Comparison of ENCODE assay signal across 22 cellular contexts in genomic region chr3:126349611-126350501, GRCh38. TPM values are rescaled to one million over a fixed set of nuclear protein-coding genes. Genes with fewer than 3 reads are reported as not detected.
DNase-seq lines count a peak whose midpoint lies in the region; ATAC-seq, FAIRE-seq and TF ChIP-seq lines count a peak whose summit lies in the region.
"Had no signal": no experiment of that assay in that cellular context is flagged by ENCODE, and none has a peak within 500 bp of the region (broad histone marks: within the 10 kb centered on the region; RNA-seq: fewer than 3 reads in every experiment).

No MANE protein-coding gene starts in this region.

- H3K27ac Mint-ChIP-seq in activated naive CD8-positive, alpha-beta T cell treated with anti-CD3 and anti-CD28 coated beads, Interleukin-2, amount 10 ng/mL, durations not matched to agents 7 days and 5 days: no peak overlapping the region
- H3K27ac Mint-ChIP-seq in activated naive CD8-positive, alpha-beta T cell treated with anti-CD3 and anti-CD28 coated beads, Interleukin-2, amount 50 U/mL, for 24 hours: no peak overlapping the region
- H3K27ac Mint-ChIP-seq: activated CD8-positive, alpha-beta T cell treated with anti-CD3 and anti-CD28 coated beads, Interleukin-2, amount 10 ng/mL, durations not matched to agents 7 days and 5 days; activated T-helper 1 cell treated with anti-CD3 and anti-CD28 coated beads, Interleukin-12 subunit alpha, Interleukin-12 subunit beta, Interleukin-2, Interleukin-4 antibody, amounts not matched to agents 30 ng/mL and 10 ng/mL and 1 ng/mL, durations not matched to agents 14 hours and 24 hours and 36 hours had no signal

- H3K36me3 Mint-ChIP-seq in activated naive CD8-positive, alpha-beta T cell treated with anti-CD3 and anti-CD28 coated beads, Interleukin-2, amount 10 ng/mL, durations not matched to agents 7 days and 5 days: no peaks in the 10 kb centered on the region
- H3K36me3 Mint-ChIP-seq in activated naive CD8-positive, alpha-beta T cell treated with anti-CD3 and anti-CD28 coated beads, Interleukin-2, amount 50 U/mL, for 24 hours (ENCODE audit: low read depth): no peaks in the 10 kb centered on the region

- H4K8ac ChIP-seq in mesendoderm (ENCODE audit: low read depth, low read length): no peak overlapping the region

- H3K27me3 Mint-ChIP-seq in activated naive CD8-positive, alpha-beta T cell treated with anti-CD3 and anti-CD28 coated beads, Interleukin-2, amount 10 ng/mL, durations not matched to agents 7 days and 5 days: peaks cover 2% of the 10 kb centered on the region
- H3K27me3 Mint-ChIP-seq in activated naive CD8-positive, alpha-beta T cell treated with anti-CD3 and anti-CD28 coated beads, Interleukin-2, amount 50 U/mL, for 24 hours: no peaks in the 10 kb centered on the region

- H4K5ac ChIP-seq in mesendoderm (ENCODE audit: low read length): no peak overlapping the region

- FAIRE-seq in pancreas (lab: Jason Lieb, UNC): no peak
- FAIRE-seq: G401.6, keratinocyte had no signal

- H3K9me3 Mint-ChIP-seq in activated naive CD8-positive, alpha-beta T cell treated with anti-CD3 and anti-CD28 coated beads, Interleukin-2, amount 10 ng/mL, durations not matched to agents 7 days and 5 days: no peaks in the 10 kb centered on the region
- no peaks in the 10 kb centered on the region for H3K9me3 Mint-ChIP-seq in activated naive CD8-positive, alpha-beta T cell treated with anti-CD3 and anti-CD28 coated beads, Interleukin-2, amount 50 U/mL, for 24 hours
- H3K9me3 Mint-ChIP-seq: activated T-helper 1 cell treated with anti-CD3 and anti-CD28 coated beads, Interleukin-12 subunit alpha, Interleukin-12 subunit beta, Interleukin-2, Interleukin-4 antibody, amounts not matched to agents 30 ng/mL and 10 ng/mL and 1 ng/mL, durations not matched to agents 14 hours and 24 hours and 36 hours had no signal

- no peak overlapping the region for H3K23ac ChIP-seq in mesendoderm (ENCODE audit: low read length)

- H3K4me1 ChIP-seq in pancreas: peaks cover 10 to 13% (median 12%) of the 10 kb centered on the region in 3 donors
- H3K4me1 ChIP-seq in upper lobe of left lung: peaks cover 15 to 61% (median 49%) of the 10 kb centered on the region in 4 donors
- H3K4me1 ChIP-seq in mesendoderm (ENCODE audit: control insufficient read depth, low read depth, low read length): no peaks in the 10 kb centered on the region

- H3K79me2 ChIP-seq in mesendoderm (ENCODE audit: control insufficient read depth, insufficient read depth, low read length): no peaks in the 10 kb centered on the region

- no peaks in the 10 kb centered on the region for H3K4me1 Mint-ChIP-seq in activated naive CD8-positive, alpha-beta T cell treated with anti-CD3 and anti-CD28 coated beads, Interleukin-2, amount 10 ng/mL, durations not matched to agents 7 days and 5 days
- no peaks in the 10 kb centered on the region for H3K4me1 Mint-ChIP-seq in activated naive CD8-positive, alpha-beta T cell treated with anti-CD3 and anti-CD28 coated beads, Interleukin-2, amount 50 U/mL, for 24 hours

- no peak overlapping the region for H3K9ac ChIP-seq in mesendoderm (ENCODE audit: low read length)

- H2BK5ac ChIP-seq in mesendoderm (ENCODE audit: low read length): no peak overlapping the region

- no peak overlapping the region for H2BK120ac ChIP-seq in mesendoderm (ENCODE audit: low read depth, low read length)

- no peak overlapping the region for H3K4ac ChIP-seq in mesendoderm (ENCODE audit: low read depth, low read length)

- no peak overlapping the region for H2BK15ac ChIP-seq in mesendoderm (replicated peaks; ENCODE audit: low read depth)

- intact Hi-C loops in pancreas (cut with DNase I): loop anchor here in 1 of 3 donors (5.0 kb wide), 1 partner anchor 83 kb away; no protein-coding TSS in a partner anchor

- no peak for TF ChIP-seq CTCF in coronary artery (IDR thresholded peaks at IDR 0.05)
- TF ChIP-seq CTCF in pancreas (IDR thresholded peaks at IDR 0.05): no peak
- TF ChIP-seq CTCF in upper lobe of left lung (IDR thresholded peaks at IDR 0.05): no peak
- no peak for TF ChIP-seq CTCF in RWPE1 (conservative IDR thresholded peaks at IDR 0.05; ENCODE audit: low read depth)

- no peak overlapping the region for H3K4me2 ChIP-seq in mesendoderm (ENCODE audit: low read length)

- H3K9me3 ChIP-seq in pancreas: no peaks in the 10 kb centered on the region
- H3K9me3 ChIP-seq in upper lobe of left lung: no peaks in the 10 kb centered on the region
- H3K9me3 ChIP-seq: neutrophil had no signal

- CTCF ChIA-PET in RWPE1 (lab: Yijun Ruan, JAX): no interaction called here

- H2AK5ac ChIP-seq in mesendoderm (ENCODE audit: low read length): no peak overlapping the region

- H3K18ac ChIP-seq in mesendoderm (ENCODE audit: low read length): no peak overlapping the region

- TF ChIP-seq EP300 in upper lobe of left lung (IDR thresholded peaks at IDR 0.05): no peak

- POLR2A ChIA-PET in activated naive CD8-positive, alpha-beta T cell treated with anti-CD3 and anti-CD28 coated beads, Interleukin-2, amount 10 ng/mL, durations not matched to agents 7 days and 5 days (lab: Charles Lee): no interaction called here
- POLR2A ChIA-PET in RWPE1 (lab: Yijun Ruan, JAX; ENCODE audit: low non-redundant PET): no interaction called here

- no peak overlapping the region for H3K4me3 Mint-ChIP-seq in activated naive CD8-positive, alpha-beta T cell treated with anti-CD3 and anti-CD28 coated beads, Interleukin-2, amount 10 ng/mL, durations not matched to agents 7 days and 5 days
- no peak overlapping the region for H3K4me3 Mint-ChIP-seq in activated naive CD8-positive, alpha-beta T cell treated with anti-CD3 and anti-CD28 coated beads, Interleukin-2, amount 50 U/mL, for 24 hours
- H3K4me3 Mint-ChIP-seq: activated CD8-positive, alpha-beta T cell treated with anti-CD3 and anti-CD28 coated beads, Interleukin-2, amount 10 ng/mL, durations not matched to agents 7 days and 5 days; activated T-helper 1 cell treated with anti-CD3 and anti-CD28 coated beads, Interleukin-12 subunit alpha, Interleukin-12 subunit beta, Interleukin-2, Interleukin-4 antibody, amounts not matched to agents 30 ng/mL and 10 ng/mL and 1 ng/mL, durations not matched to agents 14 hours and 24 hours and 36 hours had no signal

- peak overlapping the region; percentile 44 for H3K4me3 ChIP-seq in coronary artery
- H3K4me3 ChIP-seq in pancreas: no peak overlapping the region
- H3K4me3 ChIP-seq in upper lobe of left lung: no peak overlapping the region
- H3K4me3 ChIP-seq in mesendoderm (ENCODE audit: low read length): no peak overlapping the region

- H3K27me3 ChIP-seq in pancreas (no peaks in the 10 kb centered on the region), upper lobe of left lung (no peaks in the 10 kb centered on the region), mesendoderm (ENCODE audit: insufficient read depth, low read length, poor library complexity) (no peaks in the 10 kb centered on the region)

- H3K27ac ChIP-seq in coronary artery: peak overlapping the region in 1 of 2 donors; percentile 49
- H3K27ac ChIP-seq in pancreas: no peak overlapping the region
- peak overlapping the region in 2 of 4 donors; percentile 4 to 14 for H3K27ac ChIP-seq in upper lobe of left lung
- H3K27ac ChIP-seq in RWPE1: no peak overlapping the region
- H3K27ac ChIP-seq in mesendoderm (ENCODE audit: low read depth, low read length): no peak overlapping the region
- H3K27ac ChIP-seq: C4-2B, neutrophil had no signal

- DNase-seq in activated naive CD8-positive, alpha-beta T cell treated with anti-CD3 and anti-CD28 coated beads, Interleukin-2, amount 10 ng/mL, durations not matched to agents 7 days and 5 days: peak; percentile 15
- no peak for DNase-seq in activated naive CD8-positive, alpha-beta T cell treated with anti-CD3 and anti-CD28 coated beads, Interleukin-2, amount 50 U/mL, for 24 hours
- DNase-seq in coronary artery (ENCODE audit: low spot score): peak; percentile 66
- DNase-seq in pancreas: peak in 5 of 6 donors; percentile 1 to 69 (median 12)
- DNase-seq in upper lobe of left lung: peak; percentile 21 to 46
- DNase-seq in RWPE1 (ENCODE audit: low spot score): no peak
- no peak for DNase-seq in T-helper 9 cell
- no peak for DNase-seq in mesendoderm
- DNase-seq: ACHN; activated CD8-positive, alpha-beta T cell treated with anti-CD3 and anti-CD28 coated beads, Interleukin-2, amount 10 ng/mL, durations not matched to agents 7 days and 5 days; amniotic stem cell; central memory CD4-positive, alpha-beta T cell; hypothalamus; NCI-H1048; NCI-H2081; stimulated activated CD4-positive, alpha-beta T cell treated with anti-CD3 and anti-CD28 coated beads, Interleukin-4, amount 100 ng/mL, for 1 hour had no signal

- WGBS in pancreas, 2 donors: 64 to 67% methylated on average over 15 of the region's 15 CpGs
- 73 to 76% methylated on average over 13 to 15 of the region's 15 CpGs for WGBS in upper lobe of left lung, 2 donors
- WGBS in mesendoderm (ENCODE audit: extremely low coverage, insufficient coverage, low lambda C conversion rate): no CpG with 5 or more reads among the region's 15 CpGs

- H3K36me3 ChIP-seq in pancreas: peaks cover 0 to 52% (median 16%) of the 10 kb centered on the region in 3 donors
- peaks cover 8 to 43% (median 18%) of the 10 kb centered on the region in 4 donors for H3K36me3 ChIP-seq in upper lobe of left lung
- H3K36me3 ChIP-seq in mesendoderm (ENCODE audit: control insufficient read depth, insufficient read depth, low read length): no peaks in the 10 kb centered on the region
- H3K36me3 ChIP-seq: neutrophil had no signal

- no peak for ATAC-seq in activated naive CD8-positive, alpha-beta T cell treated with anti-CD3 and anti-CD28 coated beads, Interleukin-2, amount 10 ng/mL, durations not matched to agents 7 days and 5 days (ENCODE audit: low read depth)
- no peak for ATAC-seq in activated naive CD8-positive, alpha-beta T cell treated with anti-CD3 and anti-CD28 coated beads, Interleukin-2, amount 50 U/mL, for 24 hours
- ATAC-seq in pancreas (no peak), upper lobe of left lung (ENCODE audit: low FRiP score in 2 of 2) (no peak)
- ATAC-seq: activated CD8-positive, alpha-beta T cell treated with anti-CD3 and anti-CD28 coated beads, Interleukin-2, amount 10 ng/mL, durations not matched to agents 7 days and 5 days had no signal

- H3K56ac ChIP-seq in mesendoderm (ENCODE audit: low read length): no peak overlapping the region

- TF ChIP-seq POLR2A in upper lobe of left lung (IDR thresholded peaks at IDR 0.05): no peak

- no peaks in the 10 kb centered on the region for H3K79me1 ChIP-seq in mesendoderm (ENCODE audit: low read length)

RNA-seq across cellular contexts. Expression of gene KLF15, which starts 7.4 kb away (rescaled TPM):
- total RNA-seq in activated naive CD8-positive, alpha-beta T cell treated with anti-CD3 and anti-CD28 coated beads, Interleukin-2, amount 10 ng/mL, durations not matched to agents 7 days and 5 days: under 1 TPM; 0.11 to 0.22 TPM
- total RNA-seq in pancreas (10 to 100 TPM; 15.2 to 38.3 (median 30.6) TPM), upper lobe of left lung (10 to 100 TPM; 21.6 to 52.4 (median 38.3) TPM)
- 10 to 100 TPM; 11.3 to 27.1 TPM for polyA plus RNA-seq in pancreas
- 1.6 TPM for polyA plus RNA-seq in mesendoderm (2013, experiment 1 of 2)
- polyA plus RNA-seq in mesendoderm (2013, experiment 2 of 2): 1.6 TPM
- total RNA-seq: activated CD8-positive, alpha-beta T cell treated with anti-CD3 and anti-CD28 coated beads, Interleukin-2, amount 10 ng/mL, durations not matched to agents 7 days and 5 days had no signal

RNA-seq across cellular contexts. Expression of gene CFAP100, which starts 44.9 kb away (rescaled TPM):
- total RNA-seq in activated naive CD8-positive, alpha-beta T cell treated with anti-CD3 and anti-CD28 coated beads, Interleukin-2, amount 10 ng/mL, durations not matched to agents 7 days and 5 days: not detected
- total RNA-seq in pancreas: not detected
- polyA plus RNA-seq in pancreas: not detected
- total RNA-seq in upper lobe of left lung: 10 to 100 TPM in 4 of 6 donors, 1 to 10 TPM in 1, under 1 TPM in 1; 0.09 to 57.9 (median 21.6) TPM
- polyA plus RNA-seq in mesendoderm (2013, experiment 1 of 2): 0.37 TPM
- polyA plus RNA-seq in mesendoderm (2013, experiment 2 of 2): 0.48 TPM
- total RNA-seq: activated CD8-positive, alpha-beta T cell treated with anti-CD3 and anti-CD28 coated beads, Interleukin-2, amount 10 ng/mL, durations not matched to agents 7 days and 5 days; activated T-helper 1 cell treated with anti-CD3 and anti-CD28 coated beads, Interleukin-12 subunit alpha, Interleukin-12 subunit beta, Interleukin-2, Interleukin-4 antibody, amounts not matched to agents 30 ng/mL and 10 ng/mL and 1 ng/mL, durations not matched to agents 14 hours and 24 hours and 36 hours; NCI-H460 had no signal
- polyA plus RNA-seq: keratinocyte had no signal

Comparison
In these comparisons a context has a peak if more than half of its experiments do, and no peak if none do; other contexts are left out.
1. DNase-seq: peak in activated naive CD8-positive, alpha-beta T cell treated with anti-CD3 and anti-CD28 coated beads, Interleukin-2, amount 10 ng/mL, durations not matched to agents 7 days and 5 days (single experiment), coronary artery (single experiment), pancreas (5 of 6) and upper lobe of left lung (2 of 2); none in activated naive CD8-positive, alpha-beta T cell treated with anti-CD3 and anti-CD28 coated beads, Interleukin-2, amount 50 U/mL, for 24 hours (single experiment), RWPE1 (single experiment), T-helper 9 cell (single experiment) and mesendoderm (single experiment).
2. RNA of gene KLF15, which starts 7.4 kb away (total RNA-seq): 21.6 to 52.4 TPM in upper lobe of left lung and 15.2 to 38.3 TPM in pancreas; 0.11 to 0.22 TPM in activated naive CD8-positive, alpha-beta T cell treated with anti-CD3 and anti-CD28 coated beads, Interleukin-2, amount 10 ng/mL, durations not matched to agents 7 days and 5 days; every median in the first group is over 10 times any median in the second.